In genomic region chr2:128369126-128369555, GRCh38 we compare ENCODE assay signal across 16 cellular contexts. TPM values are rescaled to one million over a fixed set of nuclear protein-coding genes. Genes with fewer than 3 reads are reported as not detected.
A peak's percentile ranks its signal among the peaks of the same experiment; 100 is the strongest.
DNase-seq lines count a peak whose midpoint lies in the region; ATAC-seq, FAIRE-seq and TF ChIP-seq lines count a peak whose summit lies in the region.
"Had no signal": no experiment of that assay in that cellular context is flagged by ENCODE, and none has a peak within 500 bp of the region (broad histone marks: within the 10 kb centered on the region; RNA-seq: fewer than 3 reads in every experiment).

No MANE protein-coding gene starts in this region.

- H2AFZ ChIP-seq in OCI-LY7 (ENCODE audit: low read length): no peak overlapping the region

- DNase-seq in NCI-H146 (lab: John Stamatoyannopoulos, UW) (peak; percentile 37), NCI-H146 treated with DMSO at 0.1 percent for 48 hours (lab: John Stamatoyannopoulos, UW; ENCODE audit: unreplicated experiment) (no peak), bronchial epithelial cell (ENCODE audit: low read depth) (peak; percentile 56), iPS-NIHi11 (ENCODE audit: low spot score) (peak; percentile 72), sciatic nerve (ENCODE audit: low spot score) (peak; percentile 59), OCI-LY7 (ENCODE audit: low spot score) (no peak), COLO829 (ENCODE audit: low spot score) (no peak), ureter (ENCODE audit: low spot score) (no peak)
- DNase-seq: activated CD8-positive, alpha-beta T cell treated with anti-CD3 and anti-CD28 coated beads, Interleukin-2, amount 10 ng/mL, durations not matched to agents 7 days and 5 days; colonic mucosa; NCI-H1930; T-helper 9 cell had no signal

- H3K27ac ChIP-seq in OCI-LY7 (ENCODE audit: low read depth, low read length, poor library complexity, severe bottlenecking): no peak overlapping the region
- H3K27ac ChIP-seq: 22Rv1, colonic mucosa had no signal

- H3K4me3 ChIP-seq in bronchial epithelial cell (ENCODE audit: low read depth, low read length) (no peak overlapping the region), OCI-LY7 (ENCODE audit: low read depth, low read length, poor library complexity, severe bottlenecking) (no peak overlapping the region)
- H3K4me3 ChIP-seq: colonic mucosa, HAP-1, lung had no signal

- H3K9me3 ChIP-seq in OCI-LY7 (ENCODE audit: low read length): no peaks in the 10 kb centered on the region
- H3K9me3 ChIP-seq: colonic mucosa, HAP-1 had no signal

- intact Hi-C loops in sciatic nerve (cut with DNase I): no loop called here
- intact Hi-C loops in OCI-LY7 (cut with micrococcal nuclease; ENCODE audit: unreplicated experiment): no loop called here

- ATAC-seq in sciatic nerve: peak; percentile 66
- ATAC-seq: activated CD8-positive, alpha-beta T cell treated with anti-CD3 and anti-CD28 coated beads, Interleukin-2, amount 10 ng/mL, durations not matched to agents 7 days and 5 days; Panc1 had no signal

- no TSS peak for BruUV-seq in OCI-LY7 (replicated peaks; lab: Mats Ljungman, UMichigan)

- POLR2A ChIA-PET in OCI-LY7 (lab: Charles Lee): no interaction called here

- TF ChIP-seq CTCF in bronchial epithelial cell (IDR thresholded peaks at IDR 0.05; ENCODE audit: insufficient read depth, low read length, severe bottlenecking) (no peak), OCI-LY7 (conservative IDR thresholded peaks at IDR 0.05; ENCODE audit: low read length) (no peak)

- no peaks in the 10 kb centered on the region for H3K36me3 ChIP-seq in bronchial epithelial cell (ENCODE audit: control insufficient read depth, insufficient read depth, low read length)
- no peaks in the 10 kb centered on the region for H3K36me3 ChIP-seq in OCI-LY7 (ENCODE audit: insufficient read depth, low read length)
- H3K36me3 ChIP-seq: colonic mucosa, HAP-1 had no signal

- CTCF ChIA-PET in OCI-LY7 (lab: Charles Lee; ENCODE audit: unreplicated experiment): interaction anchor here (0.6 kb wide), 1 partner anchor 53 kb away, joined by 3 read pairs; no protein-coding TSS in a partner anchor

- no peaks in the 10 kb centered on the region for H3K9me2 ChIP-seq in OCI-LY7 (ENCODE audit: insufficient read depth, low read length)

- H3K27me3 ChIP-seq in bronchial epithelial cell (ENCODE audit: control insufficient read depth, insufficient read depth, low read length): no peaks in the 10 kb centered on the region
- H3K27me3 ChIP-seq: colonic mucosa had no signal

- no peak overlapping the region for H3K4me2 ChIP-seq in OCI-LY7 (ENCODE audit: low read length)

- H4K20me1 ChIP-seq in OCI-LY7 (ENCODE audit: insufficient read depth, low read length): no peaks in the 10 kb centered on the region

- no peak for FAIRE-seq in bronchial epithelial cell (lab: Jason Lieb, UNC)

- H3K79me2 ChIP-seq in OCI-LY7 (ENCODE audit: insufficient read depth, low read depth, low read length): no peaks in the 10 kb centered on the region

- no peaks in the 10 kb centered on the region for H3K4me1 ChIP-seq in OCI-LY7 (ENCODE audit: insufficient read depth, low read length, poor library complexity, severe bottlenecking)
- H3K4me1 ChIP-seq: colonic mucosa, HAP-1 had no signal

RNA-seq across cellular contexts. Expression of gene HS6ST1, which starts 50.5 kb away (rescaled TPM):
- total RNA-seq in bronchial epithelial cell: 19.2 and 21.3 TPM in 2 replicates
- 27.2 TPM for total RNA-seq in sciatic nerve
- 12.0 and 17.6 TPM in 2 replicates for total RNA-seq in OCI-LY7 (2014; rRNA removed; shearing (Covaris generic))
- total RNA-seq in OCI-LY7 (2022): 13.4 and 13.6 TPM in 2 replicates
- total RNA-seq in ureter: 56.0 TPM

Comparison
In these comparisons a context has a peak if more than half of its experiments do, and no peak if none do; other contexts are left out.
1. DNase-seq: peak in NCI-H146 (single experiment), bronchial epithelial cell (single experiment), iPS-NIHi11 (single experiment) and sciatic nerve (single experiment); none in NCI-H146 treated with DMSO at 0.1 percent for 48 hours (single experiment), OCI-LY7 (single experiment), COLO829 (single experiment) and ureter (single experiment).